In genomic region chr1:61079276-61079897, GRCh38 we compare ENCODE assay signal across 10 cellular contexts. TPM values are rescaled to one million over a fixed set of nuclear protein-coding genes. Genes with fewer than 3 reads are reported as not detected.
DNase-seq lines count a peak whose midpoint lies in the region; ATAC-seq, FAIRE-seq and TF ChIP-seq lines count a peak whose summit lies in the region.
"Had no signal": no experiment of that assay in that cellular context is flagged by ENCODE, and none has a peak within 500 bp of the region (broad histone marks: within the 10 kb centered on the region; RNA-seq: fewer than 3 reads in every experiment).

No MANE protein-coding gene starts in this region.

- H3K9me3 ChIP-seq in T-helper 17 cell (ENCODE audit: control insufficient read depth, low read length, poor library complexity, severe bottlenecking): no peaks in the 10 kb centered on the region
- no peaks in the 10 kb centered on the region for H3K9me3 ChIP-seq in iPS-20b (ENCODE audit: insufficient read depth, low read depth, low read length)
- no peaks in the 10 kb centered on the region for H3K9me3 ChIP-seq in tibial nerve

- FAIRE-seq in HTR-8/SVneo (lab: Jason Lieb, UNC): no peak

- peak overlapping the region; percentile 58; the same call in 1 of the 2 replicates for H3K4me3 ChIP-seq in iPS-20b (ENCODE audit: low read length)
- H3K4me3 ChIP-seq in tibial nerve: peak overlapping the region in 2 of 4 donors; percentile 28 to 95

- ATAC-seq in activated T-cell treated with anti-CD3 and anti-CD28 coated beads, Interleukin-2, amount 50 U/mL, for 72 hours (replicated peaks in 1 of 2): no peak
- ATAC-seq in T-helper 17 cell: no peak

- no peak overlapping the region for H3K9ac ChIP-seq in iPS-20b (ENCODE audit: low read depth, low read length)

- no peak overlapping the region for H3K27ac Mint-ChIP-seq in activated T-cell treated with anti-CD3 and anti-CD28 coated beads, Interleukin-2, amount 50 U/mL, for 72 hours
- peak overlapping the region; percentile 96 for H3K27ac Mint-ChIP-seq in T-helper 17 cell
- H3K27ac Mint-ChIP-seq: activated naive CD4-positive, alpha-beta T cell treated with anti-CD3 and anti-CD28 coated beads, Interleukin-2, amount 10 ng/mL, durations not matched to agents 7 days and 5 days had no signal

- 37 to 38% methylated on average over 5 of the region's 5 CpGs for WGBS in tibial nerve, 2 donors

- H3K4me1 ChIP-seq in iPS-20b (ENCODE audit: insufficient read depth, low read length): peaks cover 32% of the 10 kb centered on the region
- H3K4me1 ChIP-seq in tibial nerve: peaks cover 0 to 46% (median 30%) of the 10 kb centered on the region in 4 donors

- no peaks in the 10 kb centered on the region for H3K36me3 ChIP-seq in iPS-20b (ENCODE audit: insufficient read depth, low read depth, low read length)
- H3K36me3 ChIP-seq in tibial nerve: no peaks in the 10 kb centered on the region

- peaks cover 3 to 7% of the 10 kb centered on the region in 2 donors for H3K36me3 Mint-ChIP-seq in activated T-cell treated with anti-CD3 and anti-CD28 coated beads, Interleukin-2, amount 50 U/mL, for 72 hours (ENCODE audit: insufficient read depth in 2 of 2)
- peaks cover 2% of the 10 kb centered on the region for H3K36me3 Mint-ChIP-seq in T-helper 17 cell (ENCODE audit: low read depth)

- no peak for DNase-seq in activated T-cell treated with anti-CD3 and anti-CD28 coated beads, Interleukin-2, amount 50 U/mL, for 72 hours
- DNase-seq in activated T-cell treated with anti-CD3 and anti-CD28 coated beads for 4 hours (no peak), T-helper 17 cell (no peak), tibial nerve (ENCODE audit: low spot score in 2 of 2) (peak in 1 of 2 donors; percentile 41), HTR-8/SVneo (ENCODE audit: insufficient read length, low spot score) (no peak), T-helper 1 cell (no peak)
- DNase-seq in stimulated activated CD4-positive, alpha-beta T cell treated with anti-CD3 and anti-CD28 coated beads, Interleukin-1b, Interleukin-23, amount 100 ng/mL, for 48 hours: no peak

- H3K4me3 Mint-ChIP-seq in activated T-cell treated with anti-CD3 and anti-CD28 coated beads, Interleukin-2, amount 50 U/mL, for 72 hours: peak overlapping the region; percentile 77 to 98
- peak overlapping the region; percentile 93 for H3K4me3 Mint-ChIP-seq in T-helper 17 cell

- no peak for TF ChIP-seq POLR2A in tibial nerve (IDR thresholded peaks at IDR 0.05)

- peaks cover 29% of the 10 kb centered on the region for H3K27me3 Mint-ChIP-seq in activated T-cell treated with anti-CD3 and anti-CD28 coated beads, Interleukin-2, amount 50 U/mL, for 72 hours (ENCODE audit: low read depth)
- H3K27me3 Mint-ChIP-seq in T-helper 17 cell: peaks cover 5% of the 10 kb centered on the region

- H3K27me3 ChIP-seq in iPS-20b (ENCODE audit: insufficient read depth, low read length): peaks cover 82% of the 10 kb centered on the region
- H3K27me3 ChIP-seq in tibial nerve: no peaks in the 10 kb centered on the region

- H3K4me1 Mint-ChIP-seq in activated T-cell treated with anti-CD3 and anti-CD28 coated beads, Interleukin-2, amount 50 U/mL, for 72 hours (ENCODE audit: low read depth): peaks cover 57% of the 10 kb centered on the region
- peaks cover 34% of the 10 kb centered on the region for H3K4me1 Mint-ChIP-seq in T-helper 17 cell

- H3K27ac ChIP-seq in iPS-20b (ENCODE audit: low read length) (no peak overlapping the region), tibial nerve (peak overlapping the region in 3 of 4 donors; percentile 41 to 98 (median 83))
- H3K27ac ChIP-seq: HL-60 had no signal

- no peaks in the 10 kb centered on the region for H3K9me3 Mint-ChIP-seq in activated T-cell treated with anti-CD3 and anti-CD28 coated beads, Interleukin-2, amount 50 U/mL, for 72 hours
- H3K9me3 Mint-ChIP-seq: activated naive CD4-positive, alpha-beta T cell treated with anti-CD3 and anti-CD28 coated beads, Interleukin-2, amount 10 ng/mL, durations not matched to agents 7 days and 5 days had no signal

- no peak for TF ChIP-seq CTCF in tibial nerve (IDR thresholded peaks at IDR 0.05)

- TF ChIP-seq EP300 in tibial nerve (IDR thresholded peaks at IDR 0.05): no peak

RNA-seq across cellular contexts. Expression of gene NFIA, which starts 3.0 kb away (rescaled TPM):
- total RNA-seq in activated T-cell treated with anti-CD3 and anti-CD28 coated beads, Interleukin-2, amount 50 U/mL, for 72 hours: 10 to 100 TPM; 17.3 to 27.3 TPM
- total RNA-seq in T-helper 17 cell: 1 to 10 TPM; 5.0 to 5.2 TPM
- total RNA-seq in tibial nerve: 10 to 100 TPM; 71.2 to 81.4 (median 75.7) TPM
